8 cellular contexts compared by ENCODE assay signal in the genomic region with DNA sequence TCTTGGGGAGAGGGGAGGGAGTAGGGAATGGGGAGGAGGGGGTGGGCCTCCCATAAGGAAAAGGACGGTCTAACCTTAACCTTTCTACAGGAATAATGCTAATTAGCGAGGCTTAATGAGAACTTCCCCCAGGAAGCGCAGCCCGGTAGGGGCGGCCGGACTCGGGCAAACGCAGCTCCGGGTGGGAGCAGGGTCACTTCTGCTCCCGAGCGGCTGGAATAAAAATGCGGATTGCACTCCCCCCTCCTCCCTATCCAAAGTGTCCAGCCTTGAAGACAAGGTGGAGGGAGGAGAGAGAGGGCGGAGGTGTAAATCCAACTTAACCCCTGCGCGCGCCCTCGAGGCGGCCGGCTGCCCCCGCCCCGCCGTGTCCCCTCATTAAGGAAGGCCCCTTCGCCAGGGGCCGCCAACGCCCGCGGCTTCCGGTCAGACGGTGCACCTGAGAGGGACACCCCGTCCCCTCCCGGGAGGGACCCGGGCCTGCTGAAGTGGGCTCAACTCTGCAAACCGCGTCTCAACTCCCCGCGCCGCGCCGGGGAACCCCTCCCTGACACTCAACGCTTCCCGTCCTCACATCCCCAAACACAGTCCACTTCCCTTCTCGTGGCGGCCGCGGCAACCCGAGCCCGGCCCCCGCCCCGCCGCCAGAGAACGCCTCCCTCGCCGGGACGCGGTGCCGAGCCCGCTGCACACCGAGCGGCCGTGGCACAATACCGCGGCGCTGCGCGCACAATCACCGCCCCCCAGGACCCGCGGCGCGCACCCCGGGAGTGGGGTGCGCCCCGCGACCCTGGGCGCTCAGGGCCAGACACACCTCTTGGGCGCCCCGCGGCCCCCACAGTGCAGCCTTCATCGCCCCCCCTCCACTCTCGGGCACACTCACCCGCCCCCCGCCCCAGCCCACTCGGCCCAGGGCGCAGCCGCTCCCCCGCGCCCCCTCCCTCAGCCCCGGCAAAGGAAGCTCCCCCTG.
A peak's percentile ranks its signal among the peaks of the same experiment; 100 is the strongest.
DNase-seq lines count a peak whose midpoint lies in the region; ATAC-seq and TF ChIP-seq lines count a peak whose summit lies in the region.

No MANE protein-coding gene starts in this region.

- ATAC-seq in PC-3 (peak; percentile 21), GM21423 (IDR thresholded peaks at IDR 0.05; ENCODE audit: unreplicated experiment) (no peak), GM21381 (IDR thresholded peaks at IDR 0.05; ENCODE audit: unreplicated experiment) (no peak)

- H3K9me3 ChIP-seq in PC-3 (ENCODE audit: low read length), result no peaks in the 10 kb centered on the region
- H3K9me3 ChIP-seq in ascending aorta, result no peaks in the 10 kb centered on the region
- no peaks in the 10 kb centered on the region for H3K9me3 ChIP-seq in hepatocyte (ENCODE audit: low read depth)

- H3K9me2 ChIP-seq in PC-3 (replicated peaks; ENCODE audit: low read length), result no peaks in the 10 kb centered on the region
- H3K9me2 ChIP-seq in hepatocyte (replicated peaks; ENCODE audit: insufficient read depth), result no peaks in the 10 kb centered on the region

- WGBS in hepatocyte (ENCODE audit: low lambda C conversion rate, missing lambda C conversion rate), result 1% methylated on average over 45 of the region's 88 CpGs

- H2AFZ ChIP-seq in PC-3 (ENCODE audit: low read length) (peak overlapping the region; percentile 91), hepatocyte (no peak overlapping the region)

- peak overlapping the region; percentile 82 for H3K4me3 ChIP-seq in PC-3 (ENCODE audit: low read length)
- H3K4me3 ChIP-seq in ascending aorta, result peak overlapping the region; percentile 88 to 96
- H3K4me3 ChIP-seq in hepatocyte, result peak overlapping the region; percentile 99
- H3K4me3 ChIP-seq in skeletal muscle cell (ENCODE audit: low read depth, low read length), result peak overlapping the region; percentile 60

- H3F3A ChIP-seq in PC-3 (ENCODE audit: low read length, unreplicated experiment), result no peaks in the 10 kb centered on the region

- intact Hi-C loops in PC-3 (cut with micrococcal nuclease), result no loop called here
- intact Hi-C loops in ascending aorta (cut with DNase I), result no loop called here

- H3K36me3 ChIP-seq in PC-3 (ENCODE audit: low read depth, low read length) (no peaks in the 10 kb centered on the region), ascending aorta (no peaks in the 10 kb centered on the region), hepatocyte (replicated peaks; ENCODE audit: insufficient read depth, low read depth) (no peaks in the 10 kb centered on the region)

- H3K4me1 ChIP-seq in PC-3 (ENCODE audit: insufficient read depth, low read length) (peaks cover 11% of the 10 kb centered on the region), ascending aorta (peaks cover 0 to 11% of the 10 kb centered on the region in 2 donors), hepatocyte (ENCODE audit: insufficient read depth) (peaks cover 57% of the 10 kb centered on the region)

- H3K79me2 ChIP-seq in PC-3 (ENCODE audit: low read length), result peaks cover 25% of the 10 kb centered on the region
- H3K79me2 ChIP-seq in hepatocyte, result peaks cover 69% of the 10 kb centered on the region

- H3K9ac ChIP-seq in PC-3 (ENCODE audit: low read length), result peak overlapping the region; percentile 40; the same call in 1 of the 2 replicates

- peak; percentile 65 for DNase-seq in GM20000 (ENCODE audit: low spot score)
- peak; percentile 34 for DNase-seq in PC-3
- no peak for DNase-seq in ascending aorta (ENCODE audit: low spot score in 2 of 2)
- DNase-seq in hepatocyte (ENCODE audit: low spot score), result peak; percentile 78
- DNase-seq in skeletal muscle cell (ENCODE audit: low read depth), result no peak
- no peak for DNase-seq in NCI-H187 treated with DMSO at 0.1 percent for 48 hours (lab: John Stamatoyannopoulos, UW)

- H3K27me3 ChIP-seq in PC-3 (ENCODE audit: low read length) (no peaks in the 10 kb centered on the region), ascending aorta (no peaks in the 10 kb centered on the region), hepatocyte (no peaks in the 10 kb centered on the region)

- TF ChIP-seq CTCF in GM20000 (IDR thresholded peaks at IDR 0.05; ENCODE audit: extremely low read depth, missing control alignments), result no peak
- TF ChIP-seq CTCF in PC-3 (conservative IDR thresholded peaks at IDR 0.05; ENCODE audit: low read depth, low read length), result no peak
- no peak for TF ChIP-seq CTCF in ascending aorta (IDR thresholded peaks at IDR 0.05)
- TF ChIP-seq CTCF in hepatocyte (IDR thresholded peaks at IDR 0.05; ENCODE audit: poor library complexity), result no peak

- H3K27ac ChIP-seq in PC-3 (ENCODE audit: low read length), result no peak overlapping the region
- H3K27ac ChIP-seq in ascending aorta, result peak overlapping the region; percentile 42 to 64
- H3K27ac ChIP-seq in hepatocyte, result peak overlapping the region; percentile 96

- POLR2A ChIA-PET in PC-3 (lab: Charles Lee; ENCODE audit: unreplicated experiment), result no interaction called here

- H3K4me2 ChIP-seq in PC-3 (ENCODE audit: low read length) (peak overlapping the region; percentile 98), hepatocyte (peak overlapping the region; percentile 99)

- H4K20me1 ChIP-seq in PC-3 (ENCODE audit: low read length) (no peaks in the 10 kb centered on the region), hepatocyte (ENCODE audit: insufficient read depth, poor library complexity, severe bottlenecking) (peaks cover 52% of the 10 kb centered on the region)

- CTCF ChIA-PET in PC-3 (lab: Charles Lee), result no interaction called here

- BruUV-seq in PC-3 (replicated peaks; lab: Mats Ljungman, UMichigan), result no TSS peak

Comparison
In these comparisons a context has a peak if more than half of its experiments do, and no peak if none do; other contexts are left out.
1. DNase-seq: peak in GM20000 (single experiment), PC-3 (single experiment) and hepatocyte (single experiment); none in ascending aorta (0 of 2), skeletal muscle cell (single experiment) and NCI-H187 treated with DMSO at 0.1 percent for 48 hours (single experiment).
2. Peak in every context shown above with its lines, with median percentiles within 50 percentile points of each other: H3K4me3 ChIP-seq.